Comparison of ENCODE assay signal across 18 cellular contexts in genomic region chr7:46286346-46286745, GRCh38.
"Had no signal": no experiment of that assay in that cellular context is flagged by ENCODE, and none has a peak within 500 bp of the region (broad histone marks: within the 10 kb centered on the region; RNA-seq: fewer than 3 reads in every experiment).

No MANE protein-coding gene starts in this region.

- H3K27ac ChIP-seq: coronary artery, left ventricle myocardium inferior, sigmoid colon, uterus had no signal

- ATAC-seq: natural killer cell; stimulated activated naive B cell treated with anti-CD40 and anti-IgM and Interleukin-4, amounts not matched to agents 10 μg/mL and 1 μg/mL and 100 μg/mL, for 72 hours had no signal

- H3K4me3 Mint-ChIP-seq: activated CD4-positive, alpha-beta memory T cell treated with anti-CD3 and anti-CD28 coated beads for 36 hours; activated naive CD8-positive, alpha-beta T cell treated with anti-CD3 and anti-CD28 coated beads for 36 hours; natural killer cell; stimulated activated naive B cell treated with anti-CD40 and anti-IgM and Interleukin-4, amounts not matched to agents 10 μg/mL and 1 μg/mL and 100 μg/mL, for 72 hours had no signal

- H3K27me3 ChIP-seq: sigmoid colon, uterus had no signal

- H3K27me3 Mint-ChIP-seq: activated CD4-positive, alpha-beta memory T cell treated with anti-CD3 and anti-CD28 coated beads for 36 hours; activated naive CD8-positive, alpha-beta T cell treated with anti-CD3 and anti-CD28 coated beads for 36 hours had no signal

- H3K4me3 ChIP-seq: coronary artery, left ventricle myocardium inferior, sigmoid colon, uterus had no signal

- H3K36me3 Mint-ChIP-seq: activated CD4-positive, alpha-beta memory T cell treated with anti-CD3 and anti-CD28 coated beads for 36 hours; activated naive CD8-positive, alpha-beta T cell treated with anti-CD3 and anti-CD28 coated beads for 36 hours; natural killer cell; stimulated activated naive B cell treated with anti-CD40 and anti-IgM and Interleukin-4, amounts not matched to agents 10 μg/mL and 1 μg/mL and 100 μg/mL, for 72 hours had no signal

- H3K27ac Mint-ChIP-seq: activated CD4-positive, alpha-beta memory T cell treated with anti-CD3 and anti-CD28 coated beads for 36 hours; activated naive CD8-positive, alpha-beta T cell treated with anti-CD3 and anti-CD28 coated beads for 36 hours; natural killer cell; stimulated activated naive B cell treated with anti-CD40 and anti-IgM and Interleukin-4, amounts not matched to agents 10 μg/mL and 1 μg/mL and 100 μg/mL, for 72 hours had no signal

- H3K9me3 ChIP-seq: left ventricle myocardium inferior, sigmoid colon, uterus had no signal

- DNase-seq: activated CD4-positive, alpha-beta memory T cell treated with anti-CD3 and anti-CD28 coated beads for 36 hours; activated CD4-positive, alpha-beta T cell treated with anti-CD3 and anti-CD28 coated beads for 48 hours; activated naive CD4-positive, alpha-beta T cell treated with Interleukin-2 at 50 U/mL for 16 hours; activated naive CD8-positive, alpha-beta T cell treated with anti-CD3 and anti-CD28 coated beads for 36 hours; activated T-cell treated with anti-CD3 and anti-CD28 coated beads, Interleukin-2, amount 50 U/mL, for 48 hours; cerebellar nuclear complex; kidney glomerular epithelial cell; left ventricle myocardium inferior; midbrain; natural killer cell; retina; sigmoid colon; stimulated activated CD4-positive, alpha-beta T cell treated with anti-CD3 and anti-CD28 coated beads, Interleukin-2, amount 100 ng/mL, for 48 hours; stimulated activated CD8-positive, alpha-beta memory T cell treated with anti-CD3 and anti-CD28 coated beads, Interleukin-4, amount 100 ng/mL, for 48 hours; stimulated activated naive B cell treated with anti-CD40 and anti-IgM and Interleukin-4, amounts not matched to agents 10 μg/mL and 1 μg/mL and 100 μg/mL, for 72 hours; uterus had no signal

- FAIRE-seq: astrocyte had no signal

- H3K4me1 Mint-ChIP-seq: activated naive CD8-positive, alpha-beta T cell treated with anti-CD3 and anti-CD28 coated beads for 36 hours; natural killer cell; stimulated activated naive B cell treated with anti-CD40 and anti-IgM and Interleukin-4, amounts not matched to agents 10 μg/mL and 1 μg/mL and 100 μg/mL, for 72 hours had no signal

- H3K4me1 ChIP-seq: sigmoid colon, uterus had no signal

- H3K36me3 ChIP-seq: left ventricle myocardium inferior, sigmoid colon, uterus had no signal
